17 cellular contexts compared by ENCODE assay signal in genomic region chr6:439681-440167, GRCh38. TPM values are rescaled to one million over a fixed set of nuclear protein-coding genes. Genes with fewer than 3 reads are reported as not detected.
A peak's percentile ranks its signal among the peaks of the same experiment; 100 is the strongest.
DNase-seq lines count a peak whose midpoint lies in the region; ATAC-seq and TF ChIP-seq lines count a peak whose summit lies in the region.
"Had no signal": no experiment of that assay in that cellular context is flagged by ENCODE, and none has a peak within 500 bp of the region (broad histone marks: within the 10 kb centered on the region; RNA-seq: fewer than 3 reads in every experiment).

No MANE protein-coding gene starts in this region.

- DNase-seq in Right ventricle myocardium inferior (ENCODE audit: missing footprints) (no peak), cardiac septum (ENCODE audit: low spot score) (no peak), NCI-H524 (lab: John Stamatoyannopoulos, UW) (peak; percentile 38 to 81), foreskin fibroblast (peak; percentile 22 to 51), transverse colon (no peak)
- no peak for DNase-seq in stimulated activated CD4-positive, alpha-beta T cell treated with anti-CD3 and anti-CD28 coated beads, Interleukin-12 subunit alpha, Interleukin-12 subunit beta, amount 100 ng/mL, for 4 hours
- DNase-seq: activated CD4-positive, alpha-beta T cell treated with anti-CD3 and anti-CD28 coated beads for 36 hours; activated naive CD8-positive, alpha-beta T cell treated with anti-CD3 and anti-CD28 coated beads for 36 hours; DMS79; glutamatergic neuron had no signal

- TF ChIP-seq POLR2A in transverse colon (IDR thresholded peaks at IDR 0.05) = no peak

- ATAC-seq in Right ventricle myocardium inferior = peak; percentile 36
- ATAC-seq in HG03432 (IDR thresholded peaks at IDR 0.05; ENCODE audit: unreplicated experiment) = no peak
- ATAC-seq: activated CD4-positive, alpha-beta T cell treated with anti-CD3 and anti-CD28 coated beads for 36 hours; CD8-positive, alpha-beta T cell; left lobe of liver had no signal

- in situ Hi-C loops in transverse colon (cut with MboI; ENCODE audit: low pct_ligation_motif_present in 1 of 4, low pct_unique_long_range_greater_than_20kb in 1 of 4, low sequenced_read_pairs in 3 of 4) = no loop called here

- H3K36me3 ChIP-seq in transverse colon = no peaks in the 10 kb centered on the region
- H3K36me3 ChIP-seq: tibial nerve had no signal

- H3K9me3 ChIP-seq in transverse colon = no peaks in the 10 kb centered on the region
- H3K9me3 ChIP-seq: tibial nerve had no signal

- TF ChIP-seq EP300 in transverse colon (IDR thresholded peaks at IDR 0.05; ENCODE audit: low read depth) = no peak

- intact Hi-C loops in Right ventricle myocardium inferior (cut with DNase I) = no loop called here
- intact Hi-C loops in cardiac septum (cut with DNase I) = no loop called here
- intact Hi-C loops in transverse colon (cut with DNase I; ENCODE audit: low total_unique reads) = no loop called here

- WGBS in transverse colon (ENCODE audit: low coverage in 1 of 2), 2 donors = 78 to 83% methylated on average over 7 to 8 of the region's 8 CpGs

- no peak overlapping the region for H3K27ac ChIP-seq in transverse colon
- H3K27ac ChIP-seq: parathyroid adenoma, RWPE1, tibial nerve had no signal

- TF ChIP-seq CTCF in foreskin fibroblast (IDR thresholded peaks at IDR 0.05; ENCODE audit: low read depth, low read length) (no peak), transverse colon (IDR thresholded peaks at IDR 0.05) (no peak)

- H3K4me3 ChIP-seq in foreskin fibroblast (ENCODE audit: low read depth in 1 of 2, low read length in 2 of 2) = no peak overlapping the region
- no peak overlapping the region for H3K4me3 ChIP-seq in transverse colon
- H3K4me3 ChIP-seq: tibial nerve had no signal

- no peaks in the 10 kb centered on the region for H3K27me3 ChIP-seq in transverse colon
- H3K27me3 ChIP-seq: tibial nerve had no signal

- H3K4me1 ChIP-seq in transverse colon = no peaks in the 10 kb centered on the region
- H3K4me1 ChIP-seq: parathyroid adenoma, tibial nerve had no signal

RNA-seq across cellular contexts. Expression of gene IRF4, which starts 48.2 kb away (rescaled TPM):
- total RNA-seq in Right ventricle myocardium inferior (0.68 TPM), cardiac septum (0.89 TPM), transverse colon (10 to 100 TPM in 1 of 4 donors, 1 to 10 TPM in 2, under 1 TPM in 1; 0.40 to 18.4 (median 4.3) TPM)
- total RNA-seq: H4 had no signal

Comparison
In these comparisons a context has a peak if more than half of its experiments do, and no peak if none do; other contexts are left out.
1. DNase-seq: peak in NCI-H524 (2 of 2) and foreskin fibroblast (2 of 2); none in Right ventricle myocardium inferior (single experiment), cardiac septum (single experiment), stimulated activated CD4-positive, alpha-beta T cell treated with anti-CD3 and anti-CD28 coated beads, Interleukin-12 subunit alpha, Interleukin-12 subunit beta, amount 100 ng/mL, for 4 hours (single experiment) and transverse colon (single experiment).